Comparison of ENCODE assay signal across 30 cellular contexts in the genomic region with DNA sequence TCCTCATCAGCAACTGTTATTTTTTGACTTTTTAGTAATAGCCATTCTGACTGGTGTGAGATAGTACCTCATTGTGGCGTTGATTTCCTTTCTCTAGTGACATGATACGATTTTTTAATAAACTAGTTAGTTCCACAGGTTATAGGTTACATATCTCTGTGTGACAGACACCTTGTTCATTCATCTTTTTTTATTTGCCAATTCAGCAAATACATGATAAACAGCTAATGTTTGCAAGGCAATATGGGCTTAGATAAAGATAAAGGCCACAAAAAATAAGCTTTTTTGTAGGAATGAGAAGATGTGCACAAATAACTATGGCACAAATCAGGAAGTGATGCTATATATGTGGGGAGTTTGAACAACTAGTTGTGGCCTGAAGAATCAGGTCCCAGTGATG.
"Had no signal": no experiment of that assay in that cellular context is flagged by ENCODE, and none has a peak within 500 bp of the region (broad histone marks: within the 10 kb centered on the region; RNA-seq: fewer than 3 reads in every experiment).

No MANE protein-coding gene starts in this region.

- H3K9ac ChIP-seq: parathyroid adenoma had no signal

- ATAC-seq: naive thymus-derived CD8-positive, alpha-beta T cell; natural killer cell treated with Interleukin-12 subunit alpha and Interleukin-12 subunit beta and Interleukin-15 and Interleukin-18, amount 100 ng/mL, for 72 hours; psoas muscle; right cardiac atrium; sciatic nerve; stimulated activated memory B cell treated with anti-CD40 and anti-IgM and Interleukin-4, amounts not matched to agents 10 μg/mL and 1 μg/mL and 100 μg/mL, for 72 hours; stimulated activated naive CD8-positive, alpha-beta T cell treated with anti-CD3 and anti-CD28 coated beads, Interleukin-15, amount 100 ng/mL, for 72 hours; stimulated activated naive CD8-positive, alpha-beta T cell treated with anti-CD3 and anti-CD28 coated beads, Interleukin-15, Interleukin-2, amounts not matched to agents 100 U/mL and 50 U/mL, for 24 hours; upper lobe of right lung had no signal

- H2AFZ ChIP-seq: parathyroid adenoma had no signal

- H3K4me3 ChIP-seq: ovary, psoas muscle, skin epidermis, smooth muscle cell, spleen, suprapubic skin, testis, tibial artery, transverse colon, upper lobe of right lung, uterus had no signal

- H3K4me2 ChIP-seq: smooth muscle cell had no signal

- DNase-seq: naive thymus-derived CD8-positive, alpha-beta T cell; nephron progenitor cell; nucleus accumbens; ovary; posterior cingulate gyrus; psoas muscle; right cardiac atrium; spleen; stimulated activated CD4-positive, alpha-beta T cell treated with anti-CD3 and anti-CD28 coated beads, Interleukin-12 subunit alpha, Interleukin-12 subunit beta, amount 100 ng/mL, for 4 hours; stimulated activated CD4-positive, alpha-beta T cell treated with anti-CD3 and anti-CD28 coated beads, Interleukin-1b, Interleukin-23, amount 100 ng/mL, for 48 hours; stimulated activated CD4-positive, alpha-beta T cell treated with anti-CD3 and anti-CD28 coated beads, Interleukin-4, amount 100 ng/mL, for 1 hour; stimulated activated CD4-positive, alpha-beta T cell treated with anti-CD3 and anti-CD28 coated beads, Interleukin-4, amount 100 ng/mL, for 4 hours; stimulated activated CD8-positive, alpha-beta memory T cell treated with anti-CD3 and anti-CD28 coated beads, Interleukin-4, amount 100 ng/mL, for 48 hours; stimulated activated naive CD4-positive, alpha-beta T cell; stimulated activated naive CD8-positive, alpha-beta T cell treated with anti-CD3 and anti-CD28 coated beads, Interleukin-15, amount 100 ng/mL, for 72 hours; stimulated activated naive CD8-positive, alpha-beta T cell treated with anti-CD3 and anti-CD28 coated beads, Interleukin-15, Interleukin-2, amounts not matched to agents 100 U/mL and 50 U/mL, for 24 hours; substantia nigra; testis; tibial artery; transverse colon; upper lobe of right lung; uterus had no signal

- H3K4me1 ChIP-seq: parathyroid adenoma, psoas muscle, spleen, suprapubic skin, testis, tibial artery, upper lobe of right lung, uterus had no signal

- H3K27me3 ChIP-seq: neutrophil, ovary, spleen, suprapubic skin, testis, tibial artery, transverse colon, upper lobe of right lung, uterus had no signal

- H3K9me3 ChIP-seq: neutrophil, ovary, psoas muscle, spleen, suprapubic skin, testis, tibial artery, transverse colon, upper lobe of right lung, uterus had no signal

- H3K79me2 ChIP-seq: parathyroid adenoma had no signal

- H3K36me3 ChIP-seq: neutrophil, ovary, spleen, suprapubic skin, tibial artery, transverse colon, upper lobe of right lung, uterus had no signal

- H3K27ac ChIP-seq: neutrophil, ovary, parathyroid adenoma, psoas muscle, skin epidermis, spleen, suprapubic skin, testis, tibial artery, transverse colon, upper lobe of right lung, uterus had no signal
